ENCODE assay signal across 11 cellular contexts in the genomic region with DNA sequence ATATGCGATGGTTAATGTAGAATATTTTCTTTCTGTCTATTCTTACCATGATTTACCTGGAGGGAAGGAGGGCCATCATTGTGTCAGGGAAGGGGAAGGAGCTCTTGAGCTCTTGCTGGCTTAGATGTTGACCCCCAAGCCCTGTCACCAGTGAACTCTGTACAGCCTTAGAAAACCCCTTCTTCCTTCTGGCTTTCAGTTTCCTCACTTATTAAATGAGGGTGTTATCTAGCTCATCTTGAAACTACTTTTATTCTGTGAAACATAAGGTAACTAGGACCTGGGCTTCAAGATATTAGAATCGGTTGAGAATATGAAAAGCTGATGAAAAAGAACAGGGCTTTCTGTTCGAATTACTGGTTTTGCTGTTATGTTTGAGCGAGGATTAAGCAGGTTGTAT. TPM values are rescaled to one million over a fixed set of nuclear protein-coding genes. Genes with fewer than 3 reads are reported as not detected.
DNase-seq lines count a peak whose midpoint lies in the region; ATAC-seq and TF ChIP-seq lines count a peak whose summit lies in the region.
"Had no signal": no experiment of that assay in that cellular context is flagged by ENCODE, and none has a peak within 500 bp of the region (broad histone marks: within the 10 kb centered on the region; RNA-seq: fewer than 3 reads in every experiment).

No MANE protein-coding gene starts in this region.

- ATAC-seq in GM19372 (IDR thresholded peaks at IDR 0.05; ENCODE audit: low read depth, unreplicated experiment) (peak; percentile 59), HG02852 (IDR thresholded peaks at IDR 0.05; ENCODE audit: unreplicated experiment) (peak; percentile 79), IMR-90 (ENCODE audit: low read depth) (no peak)
- ATAC-seq in CD4-positive, alpha-beta T cell (ENCODE audit: poor library complexity) = no peak
- ATAC-seq: left lobe of liver had no signal

- H3K56ac ChIP-seq in IMR-90 (ENCODE audit: extremely low read depth, insufficient read depth, low read length) = no peak overlapping the region

- no peak for TF ChIP-seq RAD21 in IMR-90 (IDR thresholded peaks at IDR 0.05; ENCODE audit: low read length)

- H3K36me3 ChIP-seq in IMR-90 (ENCODE audit: control insufficient read depth, insufficient read depth, low read length) (peaks cover 11% of the 10 kb centered on the region), neuronal stem cell (replicated peaks in 1 of 2; ENCODE audit: control insufficient read depth in 2 of 2, insufficient read depth in 2 of 2, low read length in 2 of 2) (peaks cover 3 to 36% of the 10 kb centered on the region in 2 donors), PC-9 (ENCODE audit: low read depth) (peaks cover 29% of the 10 kb centered on the region)

- H3K79me1 ChIP-seq in IMR-90 (ENCODE audit: low read depth in 1 of 2, low read length in 2 of 2) (peaks cover 33 to 58% of the 10 kb centered on the region in 2 experiments), neuronal stem cell (ENCODE audit: low read depth, low read length) (no peaks in the 10 kb centered on the region)

- no peaks in the 10 kb centered on the region for H3K27me3 Mint-ChIP-seq in CD4-positive, alpha-beta T cell

- H3F3A ChIP-seq in PC-9 (ENCODE audit: insufficient read depth, low read depth) = peaks cover 21% of the 10 kb centered on the region

- H2AFZ ChIP-seq in IMR-90 (replicated peaks; ENCODE audit: low read length, poor library complexity) = no peak overlapping the region
- no peak overlapping the region for H2AFZ ChIP-seq in neuronal stem cell (ENCODE audit: low read length)
- no peak overlapping the region for H2AFZ ChIP-seq in PC-9

- peak overlapping the region; percentile 58; the same call in 1 of the 2 replicates for H3K18ac ChIP-seq in IMR-90 (ENCODE audit: low read depth, low read length)
- no peak overlapping the region for H3K18ac ChIP-seq in neuronal stem cell (ENCODE audit: low read length)

- DNase-seq in GM10248 (ENCODE audit: extremely low spot score) (peak; percentile 20), IMR-90 (no peak), neuronal stem cell (ENCODE audit: low spot score) (no peak), T-helper 2 cell (no peak), PC-9 (no peak)
- no peak for DNase-seq in CD4-positive, alpha-beta T cell
- DNase-seq: MV-4-11 had no signal

- TF ChIP-seq POLR2A in IMR-90 (IDR thresholded peaks at IDR 0.05; ENCODE audit: low read depth, low read length) = no peak

- intact Hi-C loops in IMR-90 (cut with micrococcal nuclease) (no loop called here), PC-9 (cut with micrococcal nuclease; ENCODE audit: unreplicated experiment) (no loop called here)
- intact Hi-C loops in CD4-positive, alpha-beta T cell (cut with DNase I, micrococcal nuclease) = no loop called here

- no peak overlapping the region for H3K4ac ChIP-seq in IMR-90 (ENCODE audit: low read depth, low read length)
- no peak overlapping the region for H3K4ac ChIP-seq in neuronal stem cell (ENCODE audit: low read length)

- no TSS peak for BruUV-seq in IMR-90 (replicated peaks; lab: Mats Ljungman, UMichigan)
- BruUV-seq in PC-9 (replicated peaks; lab: Mats Ljungman, UMichigan) = no TSS peak

- H4K20me1 ChIP-seq in IMR-90 (ENCODE audit: insufficient read depth, low read length) = peaks cover 27% of the 10 kb centered on the region; the same call in 1 of the 2 replicates
- no peaks in the 10 kb centered on the region for H4K20me1 ChIP-seq in PC-9 (ENCODE audit: insufficient read depth)

- H3K4me1 Mint-ChIP-seq in CD4-positive, alpha-beta T cell (ENCODE audit: low read depth) = peaks cover 26% of the 10 kb centered on the region

- H3K27ac Mint-ChIP-seq in CD4-positive, alpha-beta T cell = no peak overlapping the region

- H3K23ac ChIP-seq in IMR-90 (ENCODE audit: low read depth, low read length) (peak overlapping the region; percentile 14; the same call in 1 of the 2 replicates), neuronal stem cell (ENCODE audit: low read depth, low read length, poor library complexity) (no peak overlapping the region)

- no peak overlapping the region; the same call in 2 of the 3 replicates for H2BK15ac ChIP-seq in IMR-90 (ENCODE audit: low read depth, low read length)
- H2BK15ac ChIP-seq in neuronal stem cell (ENCODE audit: low read length) = no peak overlapping the region

- H3K9me1 ChIP-seq in IMR-90 (ENCODE audit: insufficient read depth, low read length) = peaks cover 23% of the 10 kb centered on the region

- WGBS in IMR-90 (ENCODE audit: extremely low coverage in 2 of 2, insufficient read length in 1 of 2), 2 experiments = 100% methylated on average over 1 of the region's 4 CpGs; no CpG with 5 or more reads in 1 of the 2 experiments
- no CpG with 5 or more reads among the region's 4 CpGs for WGBS in neuronal stem cell (ENCODE audit: extremely low coverage in 2 of 2, insufficient read length in 2 of 2, insufficient replicate concordance in 1 of 2), 2 donors

- no peaks in the 10 kb centered on the region for H3K9me3 Mint-ChIP-seq in CD4-positive, alpha-beta T cell

- H4K8ac ChIP-seq in IMR-90 (ENCODE audit: low read depth in 2 of 2, low read length in 2 of 2) = 0 out of 4 replicates have a peak overlapping the region, but pooled peaks of 1 of the 2 experiments have one; percentile 34
- H4K8ac ChIP-seq in neuronal stem cell (ENCODE audit: low read depth, low read length) = no peak overlapping the region

- H3K4me3 Mint-ChIP-seq in CD4-positive, alpha-beta T cell = no peak overlapping the region

- CTCF ChIA-PET in GM10248 (lab: Yijun Ruan, JAX) (interaction anchor here (1.0 to 2.5 kb wide), 5 partner anchors 9 to 113 kb away, joined by 3 to 10 read pairs (median 4); no protein-coding TSS in a partner anchor), IMR-90 (lab: Yijun Ruan, JAX) (no interaction called here), PC-9 (lab: Charles Lee) (interaction anchor here (0.6 kb wide), 1 partner anchor 18 kb away, joined by 3 read pairs; no protein-coding TSS in a partner anchor)
- CTCF ChIA-PET in CD4-positive, alpha-beta T cell (lab: Charles Lee) = no interaction called here

- H4K5ac ChIP-seq in IMR-90 (ENCODE audit: low read depth, low read length) = peak overlapping the region; percentile 9; the same call in 1 of the 2 replicates

- H3K27ac ChIP-seq in IMR-90 (ENCODE audit: insufficient read depth, low read length) (no peak overlapping the region), neuronal stem cell (replicated peaks; ENCODE audit: low read length) (no peak overlapping the region), PC-9 (no peak overlapping the region)
- H3K27ac ChIP-seq in CD4-positive, alpha-beta T cell (ENCODE audit: low read depth, low read length) = no peak overlapping the region

- H3K14ac ChIP-seq in IMR-90 (replicated peaks; ENCODE audit: low read depth, low read length) (no peak overlapping the region; the same call in 1 of the 2 replicates), neuronal stem cell (ENCODE audit: low read length) (no peak overlapping the region)

- POLR2A ChIA-PET in GM10248 (lab: Yijun Ruan, JAX) (interaction anchor here (1.5 kb wide), 1 partner anchor 17 kb away, joined by 4 read pairs; no protein-coding TSS in a partner anchor), IMR-90 (lab: Charles Lee; ENCODE audit: unreplicated experiment) (no interaction called here), PC-9 (lab: Charles Lee; ENCODE audit: unreplicated experiment) (no interaction called here)
- POLR2A ChIA-PET in CD4-positive, alpha-beta T cell (lab: Charles Lee) = no interaction called here

- H3K4me3 ChIP-seq in IMR-90 (ENCODE audit: insufficient read depth, low read depth, low read length) (no peak overlapping the region), neuronal stem cell (ENCODE audit: low read length in 2 of 2) (no peak overlapping the region), PC-9 (no peak overlapping the region)

- no peaks in the 10 kb centered on the region for H3K27me3 ChIP-seq in IMR-90 (ENCODE audit: control insufficient read depth, insufficient read depth, low read length)
- no peaks in the 10 kb centered on the region for H3K27me3 ChIP-seq in neuronal stem cell (ENCODE audit: control insufficient read depth in 3 of 3, insufficient read depth in 3 of 3, low read depth in 1 of 3, low read length in 3 of 3)
- H3K27me3 ChIP-seq in CD4-positive, alpha-beta T cell (ENCODE audit: control insufficient read depth, insufficient read depth, low read length) = no peaks in the 10 kb centered on the region
- H3K27me3 ChIP-seq in PC-9 (ENCODE audit: insufficient read depth, low read depth) = no peaks in the 10 kb centered on the region

- H3K9ac ChIP-seq in IMR-90 (ENCODE audit: low read depth, low read length) (no peak overlapping the region), neuronal stem cell (ENCODE audit: low read depth, low read length, poor library complexity) (no peak overlapping the region)

- H3K9me3 ChIP-seq in IMR-90 (ENCODE audit: control insufficient read depth, insufficient read depth, low read length) = no peaks in the 10 kb centered on the region
- no peaks in the 10 kb centered on the region for H3K9me3 ChIP-seq in neuronal stem cell (replicated peaks in 1 of 2; ENCODE audit: control insufficient read depth in 2 of 2, insufficient read depth in 1 of 2, low read depth in 1 of 2, low read length in 2 of 2)
- no peaks in the 10 kb centered on the region for H3K9me3 ChIP-seq in CD4-positive, alpha-beta T cell (ENCODE audit: control insufficient read depth, low read length)
- no peaks in the 10 kb centered on the region for H3K9me3 ChIP-seq in PC-9 (ENCODE audit: insufficient read depth, low read depth)

- H3K4me2 ChIP-seq in IMR-90 (ENCODE audit: low read depth, low read length) = no peak overlapping the region; the same call in 1 of the 2 replicates
- no peak overlapping the region for H3K4me2 ChIP-seq in neuronal stem cell (ENCODE audit: insufficient read depth, low read length, poor library complexity, severe bottlenecking)
- no peak overlapping the region for H3K4me2 ChIP-seq in PC-9

- no peaks in the 10 kb centered on the region for H3K9me2 ChIP-seq in PC-9 (ENCODE audit: insufficient read depth)

- H2BK120ac ChIP-seq in IMR-90 (ENCODE audit: low read depth, low read length) = no peak overlapping the region
- H2BK120ac ChIP-seq in neuronal stem cell (ENCODE audit: low read depth, low read length) = no peak overlapping the region

- in situ Hi-C loops in IMR-90 (cut with MboI; ENCODE audit: low sequenced_read_pairs) = no loop called here

- H4K91ac ChIP-seq in IMR-90 (ENCODE audit: insufficient read depth, low read depth, low read length) (no peak overlapping the region), neuronal stem cell (ENCODE audit: low read depth, low read length, poor library complexity) (no peak overlapping the region)

- H2AK5ac ChIP-seq in IMR-90 (ENCODE audit: low read depth, low read length) (no peak overlapping the region; the same call in 1 of the 2 replicates), neuronal stem cell (ENCODE audit: low read depth, low read length) (no peak overlapping the region)

- no peak overlapping the region for H2BK20ac ChIP-seq in IMR-90 (ENCODE audit: low read depth, low read length)

- TF ChIP-seq CTCF in GM10248 (IDR thresholded peaks at IDR 0.05; ENCODE audit: control extremely low read depth, extremely low read depth, low read depth, missing control alignments) (no peak), IMR-90 (conservative IDR thresholded peaks at IDR 0.05; ENCODE audit: low read depth, low read length) (no peak), PC-9 (conservative IDR thresholded peaks at IDR 0.05) (no peak)
- TF ChIP-seq CTCF in CD4-positive, alpha-beta T cell (IDR thresholded peaks at IDR 0.05) = no peak

- no peak overlapping the region for H2AK9ac ChIP-seq in IMR-90 (replicated peaks; ENCODE audit: low read depth, low read length, poor library complexity)

- peaks cover 56% of the 10 kb centered on the region for H3K79me2 ChIP-seq in PC-9 (ENCODE audit: low read depth)

- no peak overlapping the region for H2BK12ac ChIP-seq in neuronal stem cell (ENCODE audit: low read length)

- peaks cover 25% of the 10 kb centered on the region for H3K4me1 ChIP-seq in IMR-90 (ENCODE audit: control insufficient read depth, insufficient read depth, low read length)
- peaks cover 0 to 2% of the 10 kb centered on the region in 2 donors for H3K4me1 ChIP-seq in neuronal stem cell (ENCODE audit: control insufficient read depth in 2 of 2, insufficient read depth in 1 of 2, low read depth in 1 of 2, low read length in 2 of 2)
- peaks cover 46% of the 10 kb centered on the region for H3K4me1 ChIP-seq in PC-9 (replicated peaks; ENCODE audit: insufficient read depth)

- H2BK5ac ChIP-seq in IMR-90 (ENCODE audit: low read depth, low read length, poor library complexity, severe bottlenecking) = peak overlapping the region; percentile 15
- no peak overlapping the region for H2BK5ac ChIP-seq in neuronal stem cell (ENCODE audit: low read length)

- H3K36me3 Mint-ChIP-seq in CD4-positive, alpha-beta T cell (ENCODE audit: low read depth) = peaks cover 7% of the 10 kb centered on the region

- dilution Hi-C loops in IMR-90 (cut with HindIII; ENCODE audit: low sequenced_read_pairs, unreplicated experiment) = no loop called here

RNA-seq across cellular contexts. Expression of gene UTS2B, which starts 25.1 kb away (rescaled TPM):
- total RNA-seq in IMR-90 (2012; rRNA removed) (0.72 and 0.83 TPM in 2 replicates), PC-9 (2021) (1.1 TPM in 2 replicates)
- polyA plus RNA-seq in IMR-90 (2012; rRNA removed) = 0.56 and 0.79 TPM in 2 replicates
- polyA plus RNA-seq in IMR-90 (2012; cell fraction: cytosol; rRNA removed) = 0.24 TPM in 2 replicates
- polyA plus RNA-seq in IMR-90 (2012; cell fraction: nucleus; rRNA removed; ENCODE audit: low replicate concordance) = 0.16 and 1.5 TPM in 2 replicates
- polyA plus RNA-seq in neuronal stem cell (2013, experiment 1 of 2) = 0.10 TPM
- polyA plus RNA-seq in neuronal stem cell (2013, experiment 2 of 2) = 0.07 TPM
- not detected for total RNA-seq in CD4-positive, alpha-beta T cell
- total RNA-seq: activated CD8-positive, alpha-beta memory T cell treated with anti-CD3 and anti-CD28 coated beads for 36 hours had no signal

RNA-seq across cellular contexts. Expression of gene CCDC50, which starts 26.2 kb away (rescaled TPM):
- 63.1 and 110 TPM in 2 replicates for total RNA-seq in IMR-90 (2012; rRNA removed)
- polyA plus RNA-seq in IMR-90 (2012; rRNA removed) = 57.7 and 59.0 TPM in 2 replicates
- polyA plus RNA-seq in IMR-90 (2012; cell fraction: cytosol; rRNA removed) = 37.1 and 54.2 TPM in 2 replicates
- polyA plus RNA-seq in IMR-90 (2012; cell fraction: nucleus; rRNA removed; ENCODE audit: low replicate concordance) = 25.1 and 52.9 TPM in 2 replicates
- polyA plus RNA-seq in neuronal stem cell (2013, experiment 1 of 2) = 46.5 TPM
- polyA plus RNA-seq in neuronal stem cell (2013, experiment 2 of 2) = 47.9 TPM
- total RNA-seq in CD4-positive, alpha-beta T cell = 10 to 100 TPM; 16.7 to 16.8 TPM
- total RNA-seq in PC-9 (2021) = 106 and 118 TPM in 2 replicates

Comparison
In these comparisons a context has a peak if more than half of its experiments do, and no peak if none do; other contexts are left out.
1. ATAC-seq: peak in GM19372 (single experiment) and HG02852 (single experiment); none in IMR-90 (single experiment) and CD4-positive, alpha-beta T cell (single experiment).
2. CTCF ChIA-PET loops: an anchor here in GM10248 (1.0 to 2.5 kb wide) and PC-9 (0.6 kb wide); none called in IMR-90 and CD4-positive, alpha-beta T cell.